In the genomic region with DNA sequence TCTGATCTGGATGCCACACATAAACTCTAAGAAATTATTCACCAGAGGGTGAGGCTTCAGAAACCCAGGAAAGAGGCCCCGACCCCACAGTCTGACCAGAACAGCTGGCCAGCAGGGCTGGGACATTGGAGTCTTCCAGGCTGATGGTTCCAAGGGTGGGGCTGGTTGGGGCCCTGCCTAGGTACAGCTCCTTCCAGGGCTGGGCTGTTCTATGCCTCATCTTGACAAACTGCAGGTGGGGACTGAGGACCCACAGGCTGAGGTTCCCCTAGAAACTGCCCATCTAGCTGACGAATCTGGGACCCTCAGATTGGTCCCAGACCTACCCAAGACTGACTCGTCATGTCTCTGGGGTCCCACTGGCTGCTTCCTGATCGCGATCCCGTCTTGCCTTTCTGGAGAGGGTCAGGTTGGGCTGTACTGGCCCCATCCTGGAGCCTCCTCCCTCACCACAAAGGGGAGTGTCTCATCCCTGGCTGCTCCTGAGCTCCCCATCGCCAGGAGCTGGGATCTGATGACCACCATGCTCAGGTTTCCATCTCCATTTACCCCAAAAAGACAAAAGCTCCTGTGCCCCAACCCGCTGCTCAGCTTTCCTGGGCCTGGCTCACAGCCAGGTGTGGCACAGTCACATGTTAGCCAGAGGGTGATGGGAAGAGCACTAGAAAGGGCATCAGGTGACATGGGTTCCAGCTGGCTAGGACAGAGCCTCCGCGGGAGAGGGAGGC, we compare ENCODE assay signal across 17 cellular contexts. TPM values are rescaled to one million over a fixed set of nuclear protein-coding genes. Genes with fewer than 3 reads are reported as not detected.
DNase-seq lines count a peak whose midpoint lies in the region; ATAC-seq and TF ChIP-seq lines count a peak whose summit lies in the region.
"Had no signal": no experiment of that assay in that cellular context is flagged by ENCODE, and none has a peak within 500 bp of the region (broad histone marks: within the 10 kb centered on the region; RNA-seq: fewer than 3 reads in every experiment).

No MANE protein-coding gene starts in this region.

- POLR2A ChIA-PET in HEK293 (lab: Yijun Ruan, JAX), result interaction anchor here (0.5 to 1.0 kb wide), 3 partner anchors 48 to 121 kb away, joined by 3 to 4 read pairs (median 3); partner anchors contain the start of gene CDKN2AIPNL

- intact Hi-C loops in Right ventricle myocardium superior (cut with DNase I) (no loop called here), sciatic nerve (cut with DNase I) (no loop called here)
- intact Hi-C loops in activated T-helper 1 cell treated with anti-CD3 and anti-CD28 coated beads, Interleukin-12 subunit alpha, Interleukin-12 subunit beta, Interleukin-2, Interleukin-4 antibody, amounts not matched to agents 30 ng/mL and 10 ng/mL and 1 ng/mL, durations not matched to agents 14 hours and 24 hours and 36 hours (cut with micrococcal nuclease), result no loop called here

- ATAC-seq in Right ventricle myocardium superior (ENCODE audit: poor library complexity), result peak; percentile 51
- peak; percentile 35 for ATAC-seq in sciatic nerve
- ATAC-seq: activated CD4-positive, CD25-positive, alpha-beta regulatory T cell treated with anti-CD3 and anti-CD28 coated beads, Interleukin-2, amount 50 U/mL, for 24 hours had no signal

- no peak overlapping the region for H3K27ac ChIP-seq in HEK293 (ENCODE audit: extremely low read depth, low read depth, low read length)
- H3K27ac ChIP-seq: cardiac muscle cell, upper lobe of left lung had no signal

- no peaks in the 10 kb centered on the region for H3K9me3 ChIP-seq in HEK293 (ENCODE audit: control insufficient read depth, insufficient read depth, low read depth, low read length)
- no peaks in the 10 kb centered on the region for H3K9me3 ChIP-seq in MG63
- H3K9me3 ChIP-seq: upper lobe of left lung had no signal

- H3K4me1 Mint-ChIP-seq in activated T-helper 1 cell treated with anti-CD3 and anti-CD28 coated beads, Interleukin-12 subunit alpha, Interleukin-12 subunit beta, Interleukin-2, Interleukin-4 antibody, amounts not matched to agents 30 ng/mL and 10 ng/mL and 1 ng/mL, durations not matched to agents 14 hours and 24 hours and 36 hours (ENCODE audit: low read depth), result no peaks in the 10 kb centered on the region

- peaks cover 10% of the 10 kb centered on the region for H3K27me3 Mint-ChIP-seq in activated T-helper 1 cell treated with anti-CD3 and anti-CD28 coated beads, Interleukin-12 subunit alpha, Interleukin-12 subunit beta, Interleukin-2, Interleukin-4 antibody, amounts not matched to agents 30 ng/mL and 10 ng/mL and 1 ng/mL, durations not matched to agents 14 hours and 24 hours and 36 hours (ENCODE audit: insufficient read depth)
- H3K27me3 Mint-ChIP-seq: activated naive CD8-positive, alpha-beta T cell had no signal

- no peaks in the 10 kb centered on the region for H3K9me3 Mint-ChIP-seq in activated T-helper 1 cell treated with anti-CD3 and anti-CD28 coated beads, Interleukin-12 subunit alpha, Interleukin-12 subunit beta, Interleukin-2, Interleukin-4 antibody, amounts not matched to agents 30 ng/mL and 10 ng/mL and 1 ng/mL, durations not matched to agents 14 hours and 24 hours and 36 hours
- H3K9me3 Mint-ChIP-seq: endodermal cell; T-helper 1 cell treated with Interleukin-12 subunit alpha and Interleukin-12 subunit beta and Interleukin-4 antibody, amounts not matched to agents 30 μg/mL and 1 μg/mL, for 36 hours had no signal

- H3K4me3 Mint-ChIP-seq in activated T-helper 1 cell treated with anti-CD3 and anti-CD28 coated beads, Interleukin-12 subunit alpha, Interleukin-12 subunit beta, Interleukin-2, Interleukin-4 antibody, amounts not matched to agents 30 ng/mL and 10 ng/mL and 1 ng/mL, durations not matched to agents 14 hours and 24 hours and 36 hours, result no peak overlapping the region
- H3K4me3 Mint-ChIP-seq: activated naive CD8-positive, alpha-beta T cell; endodermal cell; T-helper 1 cell treated with Interleukin-12 subunit alpha and Interleukin-12 subunit beta and Interleukin-4 antibody, amounts not matched to agents 30 μg/mL and 1 μg/mL, for 36 hours had no signal

- DNase-seq in NCI-H2171 treated with DMSO at 0.1 percent for 48 hours (lab: John Stamatoyannopoulos, UW) (peak; percentile 58), Right ventricle myocardium superior (peak; percentile 49), sciatic nerve (ENCODE audit: low spot score) (no peak), MG63 (no peak), activated gamma-delta T cell treated with Interleukin-2 at 50 U/mL for 16 hours (no peak), NCI-H1105 (lab: John Stamatoyannopoulos, UW) (no peak)
- no peak for DNase-seq in activated T-helper 1 cell treated with anti-CD3 and anti-CD28 coated beads, Interleukin-12 subunit alpha, Interleukin-12 subunit beta, Interleukin-2, Interleukin-4 antibody, amounts not matched to agents 30 ng/mL and 10 ng/mL and 1 ng/mL, durations not matched to agents 14 hours and 24 hours and 36 hours (ENCODE audit: low spot score)
- DNase-seq: activated CD8-positive, alpha-beta memory T cell treated with anti-CD3 and anti-CD28 coated beads, Interleukin-2, amount 50 U/mL, for 4 hours; endodermal cell; NCI-H526 treated with DMSO at 0.1 percent for 48 hours; stimulated activated CD4-positive, alpha-beta T cell treated with anti-CD3 and anti-CD28 coated beads, Interleukin-2, amount 100 ng/mL, for 48 hours; upper lobe of left lung had no signal

- CTCF ChIA-PET in HEK293 (lab: Yijun Ruan, JAX), result interaction anchor here (1.1 kb wide), 1 partner anchor 48 kb away, joined by 3 read pairs; no protein-coding TSS in a partner anchor

- no peak overlapping the region for H3K27ac Mint-ChIP-seq in activated T-helper 1 cell treated with anti-CD3 and anti-CD28 coated beads, Interleukin-12 subunit alpha, Interleukin-12 subunit beta, Interleukin-2, Interleukin-4 antibody, amounts not matched to agents 30 ng/mL and 10 ng/mL and 1 ng/mL, durations not matched to agents 14 hours and 24 hours and 36 hours
- H3K27ac Mint-ChIP-seq: activated naive CD8-positive, alpha-beta T cell; endodermal cell; T-helper 1 cell treated with Interleukin-12 subunit alpha and Interleukin-12 subunit beta and Interleukin-4 antibody, amounts not matched to agents 30 μg/mL and 1 μg/mL, for 36 hours had no signal

- H3K4me1 ChIP-seq in HEK293 (ENCODE audit: control insufficient read depth, insufficient read depth, low read length), result 0 out of 2 replicates have a peak, but pooled peaks cover 2% of the 10 kb centered on the region

- no peak for TF ChIP-seq CTCF in HEK293 (tag by site-specific recombination; IDR thresholded peaks at IDR 0.05)

- no peaks in the 10 kb centered on the region for H3K27me3 ChIP-seq in MG63
- H3K27me3 ChIP-seq: cardiac muscle cell, upper lobe of left lung had no signal

- H3K4me3 ChIP-seq in HEK293 (ENCODE audit: low read depth, low read length) (no peak overlapping the region), MG63 (no peak overlapping the region)
- H3K4me3 ChIP-seq: cardiac muscle cell, upper lobe of left lung had no signal

- H3K36me3 Mint-ChIP-seq in activated T-helper 1 cell treated with anti-CD3 and anti-CD28 coated beads, Interleukin-12 subunit alpha, Interleukin-12 subunit beta, Interleukin-2, Interleukin-4 antibody, amounts not matched to agents 30 ng/mL and 10 ng/mL and 1 ng/mL, durations not matched to agents 14 hours and 24 hours and 36 hours (ENCODE audit: low read depth), result no peaks in the 10 kb centered on the region
- H3K36me3 Mint-ChIP-seq: activated naive CD8-positive, alpha-beta T cell had no signal

- H3K36me3 ChIP-seq in HEK293 (ENCODE audit: control insufficient read depth in 2 of 2, insufficient read depth in 1 of 2, low read length in 2 of 2), result no peaks in the 10 kb centered on the region
- H3K36me3 ChIP-seq in MG63, result no peaks in the 10 kb centered on the region
- H3K36me3 ChIP-seq: cardiac muscle cell, upper lobe of left lung had no signal

TF ChIP-seq in HEK293, 187 proteins besides CTCF, POLR2A, EP300 and RAD21 (continues in another document):
- no peak for TF ChIP-seq ZNF518A (tag by site-specific recombination; conservative IDR thresholded peaks at IDR 0.05; ENCODE audit: low read depth)
- TF ChIP-seq ZNF423 (tag by site-specific recombination; IDR thresholded peaks at IDR 0.05), result no peak

RNA-seq across cellular contexts. Expression of gene CDKN2AIPNL, which starts 47.2 kb away (rescaled TPM):
- total RNA-seq in Right ventricle myocardium superior, result 43.1 TPM
- total RNA-seq in sciatic nerve, result 12.4 TPM
- 116 and 161 TPM in 2 replicates for total RNA-seq in MG63 (2014; rRNA removed; shearing (Covaris generic); ENCODE audit: low replicate concordance)
- total RNA-seq in activated T-helper 1 cell treated with anti-CD3 and anti-CD28 coated beads, Interleukin-12 subunit alpha, Interleukin-12 subunit beta, Interleukin-2, Interleukin-4 antibody, amounts not matched to agents 30 ng/mL and 10 ng/mL and 1 ng/mL, durations not matched to agents 14 hours and 24 hours and 36 hours, result 33.6 and 35.6 TPM in 2 replicates

Comparison
In these comparisons a context has a peak if more than half of its experiments do, and no peak if none do; other contexts are left out.
1. DNase-seq: peak in NCI-H2171 treated with DMSO at 0.1 percent for 48 hours (single experiment) and Right ventricle myocardium superior (single experiment); none in sciatic nerve (single experiment), MG63 (single experiment), activated gamma-delta T cell treated with Interleukin-2 at 50 U/mL for 16 hours (single experiment), activated T-helper 1 cell treated with anti-CD3 and anti-CD28 coated beads, Interleukin-12 subunit alpha, Interleukin-12 subunit beta, Interleukin-2, Interleukin-4 antibody, amounts not matched to agents 30 ng/mL and 10 ng/mL and 1 ng/mL, durations not matched to agents 14 hours and 24 hours and 36 hours (single experiment) and NCI-H1105 (single experiment).